In genomic region chr12:54259194-54260011, GRCh38 we compare ENCODE assay signal across 8 cellular contexts.
DNase-seq lines count a peak whose midpoint lies in the region; ATAC-seq and TF ChIP-seq lines count a peak whose summit lies in the region.

No MANE protein-coding gene starts in this region.

- H3K27ac ChIP-seq in stomach smooth muscle (ENCODE audit: low read length), result peak overlapping the region; percentile 58

- peak; percentile 11 for DNase-seq in activated gamma-delta T cell treated with Interleukin-2 at 50 U/mL for 16 hours
- no peak for DNase-seq in activated gamma-delta T cell (lab: John Stamatoyannopoulos, UW)
- peak; percentile 81 to 93 for DNase-seq in NCI-H526 (lab: John Stamatoyannopoulos, UW)
- peak; percentile 35 for DNase-seq in activated T-cell treated with anti-CD3 and anti-CD28 coated beads for 24 hours (ENCODE audit: low read depth)
- peak; percentile 80 to 86 for DNase-seq in erythroblast (lab: John Stamatoyannopoulos, UW)
- DNase-seq in midbrain (lab: John Stamatoyannopoulos, UW), result peak; percentile 88

- H3K36me3 ChIP-seq in stomach smooth muscle (ENCODE audit: control insufficient read depth in 2 of 2, insufficient read depth in 2 of 2, low read length in 2 of 2), result peaks cover 2 to 22% of the 10 kb centered on the region in 2 donors

- peak; percentile 91 for ATAC-seq in HG03342 (IDR thresholded peaks at IDR 0.05; ENCODE audit: unreplicated experiment)

- peaks cover 19% of the 10 kb centered on the region for H3K4me1 ChIP-seq in stomach smooth muscle (ENCODE audit: control insufficient read depth, insufficient read depth, low read length)

- peak; percentile 43 for TF ChIP-seq POLR2A in erythroblast (IDR thresholded peaks at IDR 0.05; ENCODE audit: low read length)

- peak overlapping the region; percentile 70 to 75 for H3K4me3 ChIP-seq in stomach smooth muscle (ENCODE audit: low read length in 2 of 2)

- H3K9ac ChIP-seq in stomach smooth muscle (ENCODE audit: low read length in 2 of 2), result peak overlapping the region; percentile 67 to 68

- H3K27me3 ChIP-seq in stomach smooth muscle (ENCODE audit: control insufficient read depth in 1 of 2, insufficient read depth in 2 of 2, low read length in 2 of 2), result no peaks in the 10 kb centered on the region

- H3K9me3 ChIP-seq in stomach smooth muscle (ENCODE audit: control insufficient read depth in 2 of 2, low read length in 2 of 2), result no peaks in the 10 kb centered on the region
